Comparison of ENCODE assay signal across 1 cellular context in the genomic region with DNA sequence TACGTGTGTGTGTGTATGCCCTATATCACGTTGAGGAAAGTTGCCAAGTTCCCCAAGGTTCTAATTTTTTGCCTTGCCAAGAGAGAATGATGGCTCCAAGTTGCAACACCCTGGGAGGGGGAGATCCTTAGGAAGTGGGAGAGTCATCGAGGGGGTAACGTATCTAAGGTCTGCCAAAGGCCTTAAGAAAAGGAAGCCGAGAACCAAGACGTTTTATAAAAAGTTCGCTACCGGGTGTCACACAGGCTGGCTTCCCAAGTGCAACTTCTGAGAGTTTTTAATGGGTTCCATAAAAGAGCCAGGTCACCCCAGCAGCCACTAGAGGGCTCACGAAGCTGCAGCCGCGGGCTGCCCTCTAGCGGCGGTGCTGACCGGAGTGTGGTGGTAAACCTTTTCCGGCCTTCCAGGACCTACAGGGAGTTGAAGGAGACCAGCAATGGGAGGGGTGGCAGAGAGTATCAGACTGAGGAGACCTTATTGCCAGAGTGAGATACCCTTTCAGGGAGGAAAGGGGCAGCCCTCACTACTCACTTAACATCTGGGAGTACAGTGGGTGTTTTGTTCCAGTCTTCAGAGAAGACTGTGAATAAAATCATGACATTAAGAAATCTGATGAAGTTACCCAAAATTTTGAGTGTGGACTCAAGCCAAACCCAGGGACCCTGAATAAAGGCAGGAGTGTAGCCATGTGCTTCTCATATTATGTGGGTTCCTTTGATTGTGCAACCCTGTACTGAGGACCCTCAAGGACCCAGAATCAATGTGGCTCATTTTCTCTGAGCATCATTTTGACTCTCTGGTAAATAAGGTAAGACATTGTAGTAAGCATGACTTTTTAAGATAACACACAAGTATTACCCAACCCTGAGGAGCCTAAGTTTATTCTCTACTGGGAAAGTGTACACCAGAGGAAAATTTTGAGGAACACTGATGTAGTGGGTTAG.
A peak's percentile ranks its signal among the peaks of the same experiment; 100 is the strongest.
TF ChIP-seq lines count a peak whose summit lies in the region.

No MANE protein-coding gene starts in this region.

TF ChIP-seq in K562, 482 proteins besides CTCF, POLR2A, EP300 and RAD21 (continued from another document and continues in another):
- TF ChIP-seq BRD4 (IDR thresholded peaks at IDR 0.05) = 0 out of 2 replicates have a peak, but pooled peaks have one; percentile 52
- no peak for TF ChIP-seq ZNF124 (CRISPR knock-in tag; IDR thresholded peaks at IDR 0.05)
- peak; percentile 70 for TF ChIP-seq HCFC1 (IDR thresholded peaks at IDR 0.05; ENCODE audit: low read depth, low read length)
- TF ChIP-seq ZHX1 (conservative IDR thresholded peaks at IDR 0.05; ENCODE audit: low read length) = peak; percentile 88; the same call in 1 of the 2 replicates
- 0 out of 2 replicates have a peak, but pooled peaks have one; percentile 35 for TF ChIP-seq ELF2 (CRISPR knock-in tag; IDR thresholded peaks at IDR 0.05)
- TF ChIP-seq SP1 (CRISPR knock-in tag; IDR thresholded peaks at IDR 0.05) = peak; percentile 61; the same call in 1 of the 2 replicates
- TF ChIP-seq, protein P1, sequence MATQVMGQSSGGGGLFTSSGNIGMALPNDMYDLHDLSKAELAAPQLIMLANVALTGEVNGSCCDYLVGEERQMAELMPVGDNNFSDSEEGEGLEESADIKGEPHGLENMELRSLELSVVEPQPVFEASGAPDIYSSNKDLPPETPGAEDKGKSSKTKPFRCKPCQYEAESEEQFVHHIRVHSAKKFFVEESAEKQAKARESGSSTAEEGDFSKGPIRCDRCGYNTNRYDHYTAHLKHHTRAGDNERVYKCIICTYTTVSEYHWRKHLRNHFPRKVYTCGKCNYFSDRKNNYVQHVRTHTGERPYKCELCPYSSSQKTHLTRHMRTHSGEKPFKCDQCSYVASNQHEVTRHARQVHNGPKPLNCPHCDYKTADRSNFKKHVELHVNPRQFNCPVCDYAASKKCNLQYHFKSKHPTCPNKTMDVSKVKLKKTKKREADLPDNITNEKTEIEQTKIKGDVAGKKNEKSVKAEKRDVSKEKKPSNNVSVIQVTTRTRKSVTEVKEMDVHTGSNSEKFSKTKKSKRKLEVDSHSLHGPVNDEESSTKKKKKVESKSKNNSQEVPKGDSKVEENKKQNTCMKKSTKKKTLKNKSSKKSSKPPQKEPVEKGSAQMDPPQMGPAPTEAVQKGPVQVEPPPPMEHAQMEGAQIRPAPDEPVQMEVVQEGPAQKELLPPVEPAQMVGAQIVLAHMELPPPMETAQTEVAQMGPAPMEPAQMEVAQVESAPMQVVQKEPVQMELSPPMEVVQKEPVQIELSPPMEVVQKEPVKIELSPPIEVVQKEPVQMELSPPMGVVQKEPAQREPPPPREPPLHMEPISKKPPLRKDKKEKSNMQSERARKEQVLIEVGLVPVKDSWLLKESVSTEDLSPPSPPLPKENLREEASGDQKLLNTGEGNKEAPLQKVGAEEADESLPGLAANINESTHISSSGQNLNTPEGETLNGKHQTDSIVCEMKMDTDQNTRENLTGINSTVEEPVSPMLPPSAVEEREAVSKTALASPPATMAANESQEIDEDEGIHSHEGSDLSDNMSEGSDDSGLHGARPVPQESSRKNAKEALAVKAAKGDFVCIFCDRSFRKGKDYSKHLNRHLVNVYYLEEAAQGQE (CRISPR knock-in tag; IDR thresholded peaks at IDR 0.05; ENCODE audit: low read depth) = 0 out of 2 replicates have a peak, but pooled peaks have one; percentile 21
- peak; percentile 83; the same call in 1 of the 2 replicates for TF ChIP-seq ZNF766 (CRISPR knock-in tag; conservative IDR thresholded peaks at IDR 0.05)
- TF ChIP-seq, protein P2, sequence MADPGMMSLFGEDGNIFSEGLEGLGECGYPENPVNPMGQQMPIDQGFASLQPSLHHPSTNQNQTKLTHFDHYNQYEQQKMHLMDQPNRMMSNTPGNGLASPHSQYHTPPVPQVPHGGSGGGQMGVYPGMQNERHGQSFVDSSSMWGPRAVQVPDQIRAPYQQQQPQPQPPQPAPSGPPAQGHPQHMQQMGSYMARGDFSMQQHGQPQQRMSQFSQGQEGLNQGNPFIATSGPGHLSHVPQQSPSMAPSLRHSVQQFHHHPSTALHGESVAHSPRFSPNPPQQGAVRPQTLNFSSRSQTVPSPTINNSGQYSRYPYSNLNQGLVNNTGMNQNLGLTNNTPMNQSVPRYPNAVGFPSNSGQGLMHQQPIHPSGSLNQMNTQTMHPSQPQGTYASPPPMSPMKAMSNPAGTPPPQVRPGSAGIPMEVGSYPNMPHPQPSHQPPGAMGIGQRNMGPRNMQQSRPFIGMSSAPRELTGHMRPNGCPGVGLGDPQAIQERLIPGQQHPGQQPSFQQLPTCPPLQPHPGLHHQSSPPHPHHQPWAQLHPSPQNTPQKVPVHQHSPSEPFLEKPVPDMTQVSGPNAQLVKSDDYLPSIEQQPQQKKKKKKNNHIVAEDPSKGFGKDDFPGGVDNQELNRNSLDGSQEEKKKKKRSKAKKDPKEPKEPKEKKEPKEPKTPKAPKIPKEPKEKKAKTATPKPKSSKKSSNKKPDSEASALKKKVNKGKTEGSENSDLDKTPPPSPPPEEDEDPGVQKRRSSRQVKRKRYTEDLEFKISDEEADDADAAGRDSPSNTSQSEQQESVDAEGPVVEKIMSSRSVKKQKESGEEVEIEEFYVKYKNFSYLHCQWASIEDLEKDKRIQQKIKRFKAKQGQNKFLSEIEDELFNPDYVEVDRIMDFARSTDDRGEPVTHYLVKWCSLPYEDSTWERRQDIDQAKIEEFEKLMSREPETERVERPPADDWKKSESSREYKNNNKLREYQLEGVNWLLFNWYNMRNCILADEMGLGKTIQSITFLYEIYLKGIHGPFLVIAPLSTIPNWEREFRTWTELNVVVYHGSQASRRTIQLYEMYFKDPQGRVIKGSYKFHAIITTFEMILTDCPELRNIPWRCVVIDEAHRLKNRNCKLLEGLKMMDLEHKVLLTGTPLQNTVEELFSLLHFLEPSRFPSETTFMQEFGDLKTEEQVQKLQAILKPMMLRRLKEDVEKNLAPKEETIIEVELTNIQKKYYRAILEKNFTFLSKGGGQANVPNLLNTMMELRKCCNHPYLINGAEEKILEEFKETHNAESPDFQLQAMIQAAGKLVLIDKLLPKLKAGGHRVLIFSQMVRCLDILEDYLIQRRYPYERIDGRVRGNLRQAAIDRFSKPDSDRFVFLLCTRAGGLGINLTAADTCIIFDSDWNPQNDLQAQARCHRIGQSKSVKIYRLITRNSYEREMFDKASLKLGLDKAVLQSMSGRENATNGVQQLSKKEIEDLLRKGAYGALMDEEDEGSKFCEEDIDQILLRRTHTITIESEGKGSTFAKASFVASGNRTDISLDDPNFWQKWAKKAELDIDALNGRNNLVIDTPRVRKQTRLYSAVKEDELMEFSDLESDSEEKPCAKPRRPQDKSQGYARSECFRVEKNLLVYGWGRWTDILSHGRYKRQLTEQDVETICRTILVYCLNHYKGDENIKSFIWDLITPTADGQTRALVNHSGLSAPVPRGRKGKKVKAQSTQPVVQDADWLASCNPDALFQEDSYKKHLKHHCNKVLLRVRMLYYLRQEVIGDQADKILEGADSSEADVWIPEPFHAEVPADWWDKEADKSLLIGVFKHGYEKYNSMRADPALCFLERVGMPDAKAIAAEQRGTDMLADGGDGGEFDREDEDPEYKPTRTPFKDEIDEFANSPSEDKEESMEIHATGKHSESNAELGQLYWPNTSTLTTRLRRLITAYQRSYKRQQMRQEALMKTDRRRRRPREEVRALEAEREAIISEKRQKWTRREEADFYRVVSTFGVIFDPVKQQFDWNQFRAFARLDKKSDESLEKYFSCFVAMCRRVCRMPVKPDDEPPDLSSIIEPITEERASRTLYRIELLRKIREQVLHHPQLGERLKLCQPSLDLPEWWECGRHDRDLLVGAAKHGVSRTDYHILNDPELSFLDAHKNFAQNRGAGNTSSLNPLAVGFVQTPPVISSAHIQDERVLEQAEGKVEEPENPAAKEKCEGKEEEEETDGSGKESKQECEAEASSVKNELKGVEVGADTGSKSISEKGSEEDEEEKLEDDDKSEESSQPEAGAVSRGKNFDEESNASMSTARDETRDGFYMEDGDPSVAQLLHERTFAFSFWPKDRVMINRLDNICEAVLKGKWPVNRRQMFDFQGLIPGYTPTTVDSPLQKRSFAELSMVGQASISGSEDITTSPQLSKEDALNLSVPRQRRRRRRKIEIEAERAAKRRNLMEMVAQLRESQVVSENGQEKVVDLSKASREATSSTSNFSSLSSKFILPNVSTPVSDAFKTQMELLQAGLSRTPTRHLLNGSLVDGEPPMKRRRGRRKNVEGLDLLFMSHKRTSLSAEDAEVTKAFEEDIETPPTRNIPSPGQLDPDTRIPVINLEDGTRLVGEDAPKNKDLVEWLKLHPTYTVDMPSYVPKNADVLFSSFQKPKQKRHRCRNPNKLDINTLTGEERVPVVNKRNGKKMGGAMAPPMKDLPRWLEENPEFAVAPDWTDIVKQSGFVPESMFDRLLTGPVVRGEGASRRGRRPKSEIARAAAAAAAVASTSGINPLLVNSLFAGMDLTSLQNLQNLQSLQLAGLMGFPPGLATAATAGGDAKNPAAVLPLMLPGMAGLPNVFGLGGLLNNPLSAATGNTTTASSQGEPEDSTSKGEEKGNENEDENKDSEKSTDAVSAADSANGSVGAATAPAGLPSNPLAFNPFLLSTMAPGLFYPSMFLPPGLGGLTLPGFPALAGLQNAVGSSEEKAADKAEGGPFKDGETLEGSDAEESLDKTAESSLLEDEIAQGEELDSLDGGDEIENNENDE (IDR thresholded peaks at IDR 0.05; ENCODE audit: low read depth, low read length) = no peak
- TF ChIP-seq SRF (CRISPR knock-in tag; IDR thresholded peaks at IDR 0.05) = peak in 1 of 2 experiments; percentile 66; a peak in 1 of 4 replicates
- TF ChIP-seq RNF2 (IDR thresholded peaks at IDR 0.05) = 0 out of 2 replicates have a peak, but pooled peaks have one; percentile 41
- TF ChIP-seq TBL1XR1 (IDR thresholded peaks at IDR 0.05; ENCODE audit: low read length in 2 of 2) = peak in 1 of 2 experiments; percentile 48; a peak in 2 of 4 replicates
- TF ChIP-seq YY1 (IDR thresholded peaks at IDR 0.05; ENCODE audit: borderline replicate concordance in 1 of 3, control insufficient read depth in 1 of 3, extremely low read depth in 1 of 3, insufficient read depth in 3 of 3, insufficient read length in 1 of 3, insufficient replicate concordance in 2 of 3, low read depth in 1 of 3, low read length in 2 of 3) = peak in 2 of 3 experiments; percentile 80 to 83
- TF ChIP-seq LEF1 (IDR thresholded peaks at IDR 0.05) = peak; percentile 37
- TF ChIP-seq MCM2 (IDR thresholded peaks at IDR 0.05; ENCODE audit: low read depth) = no peak
- 0 out of 2 replicates have a peak, but pooled peaks have one; percentile 22 for TF ChIP-seq PHF21A (IDR thresholded peaks at IDR 0.05; ENCODE audit: borderline replicate concordance, low read depth)
- TF ChIP-seq BACH1 (tag; IDR thresholded peaks at IDR 0.05) = 0 out of 2 replicates have a peak, but pooled peaks have one; percentile 36
- TF ChIP-seq SMAD4 (CRISPR knock-in tag; conservative IDR thresholded peaks at IDR 0.05) = peak; percentile 69
- peak; percentile 85 for TF ChIP-seq TAF1 (IDR thresholded peaks at IDR 0.05; ENCODE audit: control insufficient read depth, extremely low read depth, insufficient read depth, low read length, severe bottlenecking)
- TF ChIP-seq NFE2 (IDR thresholded peaks at IDR 0.05; ENCODE audit: low read depth) = peak; percentile 69
- TF ChIP-seq TEAD1 (CRISPR knock-in tag; IDR thresholded peaks at IDR 0.05) = peak in 1 of 2 experiments; percentile 76; a peak in 1 of 4 replicates
- no peak for TF ChIP-seq NFYB (IDR thresholded peaks at IDR 0.05; ENCODE audit: extremely low read depth, insufficient read length)
- TF ChIP-seq NCOR1 (IDR thresholded peaks at IDR 0.05) = peak; percentile 33; the same call in 1 of the 2 replicates
- TF ChIP-seq, protein P3, sequence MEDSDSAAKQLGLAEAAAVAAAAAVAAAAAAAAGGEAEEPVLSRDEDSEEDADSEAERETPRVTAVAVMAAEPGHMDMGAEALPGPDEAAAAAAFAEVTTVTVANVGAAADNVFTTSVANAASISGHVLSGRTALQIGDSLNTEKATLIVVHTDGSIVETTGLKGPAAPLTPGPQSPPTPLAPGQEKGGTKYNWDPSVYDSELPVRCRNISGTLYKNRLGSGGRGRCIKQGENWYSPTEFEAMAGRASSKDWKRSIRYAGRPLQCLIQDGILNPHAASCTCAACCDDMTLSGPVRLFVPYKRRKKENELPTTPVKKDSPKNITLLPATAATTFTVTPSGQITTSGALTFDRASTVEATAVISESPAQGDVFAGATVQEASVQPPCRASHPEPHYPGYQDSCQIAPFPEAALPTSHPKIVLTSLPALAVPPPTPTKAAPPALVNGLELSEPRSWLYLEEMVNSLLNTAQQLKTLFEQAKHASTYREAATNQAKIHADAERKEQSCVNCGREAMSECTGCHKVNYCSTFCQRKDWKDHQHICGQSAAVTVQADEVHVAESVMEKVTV (CRISPR knock-in tag; IDR thresholded peaks at IDR 0.05) = peak; percentile 94
- TF ChIP-seq CTCFL (IDR thresholded peaks at IDR 0.05; ENCODE audit: borderline replicate concordance, insufficient read depth, low read depth, low read length, poor library complexity, severe bottlenecking) = peak; percentile 99
- TF ChIP-seq SMAD1 (IDR thresholded peaks at IDR 0.05; ENCODE audit: low read depth, low read length, partially characterized antibody) = peak; percentile 32
- TF ChIP-seq SUPT5H (IDR thresholded peaks at IDR 0.05) = peak; percentile 74
